8 cellular contexts compared by ENCODE assay signal in the genomic region with DNA sequence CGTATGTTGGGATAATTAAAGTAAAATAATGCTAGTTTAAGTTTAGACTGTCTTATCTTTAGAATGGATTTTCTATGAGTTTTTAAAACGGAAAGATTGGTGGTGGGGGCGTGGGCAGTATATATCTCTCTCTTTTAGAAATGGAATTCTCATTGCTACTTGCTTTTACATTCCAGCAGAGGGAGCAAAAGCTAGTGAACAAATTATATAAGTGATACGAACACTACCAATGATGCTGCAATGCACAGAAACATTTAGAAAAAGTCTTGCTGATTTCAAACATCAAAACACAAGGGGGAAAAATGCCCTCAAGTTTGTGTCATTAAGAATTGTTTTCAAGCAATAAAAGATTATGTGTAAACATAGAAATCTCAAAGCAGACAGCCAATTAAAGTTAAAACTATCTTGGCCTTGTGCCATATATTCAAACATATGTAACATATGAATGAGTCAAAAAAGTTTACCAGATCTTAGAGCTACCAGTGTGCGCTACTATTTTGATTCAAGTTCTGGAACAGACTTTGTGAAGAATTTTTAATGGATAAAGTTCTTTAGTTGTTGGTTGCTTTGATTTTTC.
A peak's percentile ranks its signal among the peaks of the same experiment; 100 is the strongest.
DNase-seq lines count a peak whose midpoint lies in the region; ATAC-seq and TF ChIP-seq lines count a peak whose summit lies in the region.

No MANE protein-coding gene starts in this region.

- ATAC-seq in HG03442 (IDR thresholded peaks at IDR 0.05; ENCODE audit: unreplicated experiment) (peak; percentile 55), HG03095 (IDR thresholded peaks at IDR 0.05; ENCODE audit: unreplicated experiment) (no peak), GM18498 (IDR thresholded peaks at IDR 0.05; ENCODE audit: unreplicated experiment) (no peak), GM21619 (IDR thresholded peaks at IDR 0.05; ENCODE audit: unreplicated experiment) (no peak)

- peak; percentile 4 for DNase-seq in GM10266 (ENCODE audit: extremely low spot score)
- peak; percentile 17 for DNase-seq in RPMI8226
- DNase-seq in globus pallidus (ENCODE audit: low spot score) = peak; percentile 10
- DNase-seq in amygdala (lab: John Stamatoyannopoulos, UW) = no peak

- TF ChIP-seq CTCF in GM10266 (IDR thresholded peaks at IDR 0.05; ENCODE audit: control insufficient read depth, insufficient read depth, low read depth, missing control alignments) = peak; percentile 35

Comparison
In these comparisons a context has a peak if more than half of its experiments do, and no peak if none do; other contexts are left out.
1. DNase-seq: peak in GM10266 (single experiment), RPMI8226 (single experiment) and globus pallidus (single experiment); none in amygdala (0 of 56).